In the genomic region with DNA sequence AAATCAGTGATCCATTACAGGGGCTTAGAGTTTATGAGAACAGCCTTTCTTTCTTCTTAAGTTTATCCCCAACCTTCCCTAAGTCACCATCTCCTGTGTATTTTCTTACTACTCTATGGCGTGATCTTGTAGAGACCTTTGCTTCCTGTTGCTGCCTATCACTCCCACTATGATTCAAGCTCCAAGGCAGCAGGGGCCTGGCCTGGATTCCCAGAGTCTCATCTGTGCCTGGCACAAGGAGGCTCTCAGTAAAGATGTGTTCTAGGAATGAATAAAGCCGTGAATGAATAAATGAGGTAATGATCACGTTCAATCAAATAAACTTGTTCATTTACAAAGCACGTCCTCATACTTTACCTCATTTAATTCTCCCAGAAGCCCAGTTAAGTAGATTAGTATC, we compare ENCODE assay signal across 16 cellular contexts. TPM values are rescaled to one million over a fixed set of nuclear protein-coding genes. Genes with fewer than 3 reads are reported as not detected.
DNase-seq lines count a peak whose midpoint lies in the region; ATAC-seq, FAIRE-seq and TF ChIP-seq lines count a peak whose summit lies in the region.
"Had no signal": no experiment of that assay in that cellular context is flagged by ENCODE, and none has a peak within 500 bp of the region (broad histone marks: within the 10 kb centered on the region; RNA-seq: fewer than 3 reads in every experiment).

No MANE protein-coding gene starts in this region.

- no peak for FAIRE-seq in small intestine (lab: Jason Lieb, UNC)
- FAIRE-seq: GM12891, GM19239 had no signal

- H3K4me3 ChIP-seq in small intestine (ENCODE audit: low read depth in 1 of 2, low read length in 2 of 2), result no peak overlapping the region
- H3K4me3 ChIP-seq in tibial nerve, result no peak overlapping the region
- H3K4me3 ChIP-seq: BLaER1, GM23338 had no signal

- H3K27ac Mint-ChIP-seq in brain, result peak overlapping the region in 3 of 5 experiments; percentile 8 to 69 (median 12)
- H3K27ac Mint-ChIP-seq: CD4-positive, alpha-beta memory T cell; GM23338 had no signal

- H3K4me1 Mint-ChIP-seq in brain, result peaks cover 4% of the 10 kb centered on the region
- H3K4me1 Mint-ChIP-seq: GM23338 had no signal

- no peak for ATAC-seq in HG03342 (IDR thresholded peaks at IDR 0.05; ENCODE audit: unreplicated experiment)
- no peak for ATAC-seq in GM21576 (IDR thresholded peaks at IDR 0.05; ENCODE audit: unreplicated experiment)
- ATAC-seq: GM23338 had no signal

- no peak for TF ChIP-seq CTCF in brain (conservative IDR thresholded peaks at IDR 0.05)
- TF ChIP-seq CTCF in tibial nerve (IDR thresholded peaks at IDR 0.05), result no peak

- peaks cover 0 to 23% (median 10%) of the 10 kb centered on the region in 5 experiments for H3K9me3 Mint-ChIP-seq in brain

- H3K27ac ChIP-seq in small intestine (ENCODE audit: low read depth in 1 of 2, low read length in 1 of 2) (no peak overlapping the region), tibial nerve (no peak overlapping the region)
- H3K27ac ChIP-seq: BLaER1 had no signal

- peak; percentile 71 for DNase-seq in NCI-H226
- DNase-seq in hepatic stellate cell (ENCODE audit: low spot score), result peak; percentile 9
- peak; percentile 6 for DNase-seq in small intestine
- no peak for DNase-seq in tibial nerve (ENCODE audit: low spot score in 2 of 2)
- DNase-seq: CD4-positive, alpha-beta memory T cell; HCEC 1CT; NCI-H1105; NCI-H2081; SHP77 had no signal

- TF ChIP-seq POLR2A in tibial nerve (IDR thresholded peaks at IDR 0.05), result no peak

- peaks cover 84% of the 10 kb centered on the region for H3K36me3 Mint-ChIP-seq in brain

- H3K27me3 ChIP-seq in small intestine (ENCODE audit: control insufficient read depth in 2 of 2, insufficient read depth in 2 of 2, low read length in 2 of 2) (no peaks in the 10 kb centered on the region), tibial nerve (no peaks in the 10 kb centered on the region)
- H3K27me3 ChIP-seq: BLaER1 had no signal

- H3K36me3 ChIP-seq in small intestine (ENCODE audit: control insufficient read depth in 2 of 2, insufficient read depth in 2 of 2, low read length in 2 of 2) (peaks cover 0 to 1% of the 10 kb centered on the region in 2 donors), tibial nerve (peaks cover 0 to 83% (median 0%) of the 10 kb centered on the region in 3 donors)

- WGBS in small intestine, 3 donors, result 87 to 88% (median 88%) methylated on average over 4 of the region's 4 CpGs
- 82 to 83% methylated on average over 4 of the region's 4 CpGs for WGBS in tibial nerve, 2 donors

- H3K9me3 ChIP-seq in small intestine (ENCODE audit: control insufficient read depth, low read depth) (no peaks in the 10 kb centered on the region), tibial nerve (no peaks in the 10 kb centered on the region)

- H3K4me1 ChIP-seq in small intestine (ENCODE audit: control insufficient read depth in 2 of 2, insufficient read depth in 1 of 2, low read depth in 1 of 2, low read length in 1 of 2) (no peaks in the 10 kb centered on the region), tibial nerve (no peaks in the 10 kb centered on the region)
- H3K4me1 ChIP-seq: BLaER1 had no signal

- TF ChIP-seq EP300 in tibial nerve (IDR thresholded peaks at IDR 0.05), result no peak

- H3K4me3 Mint-ChIP-seq in brain, result no peak overlapping the region
- H3K4me3 Mint-ChIP-seq: CD4-positive, alpha-beta memory T cell; GM23338 had no signal

- no peaks in the 10 kb centered on the region for H3K27me3 Mint-ChIP-seq in brain
- H3K27me3 Mint-ChIP-seq: CD4-positive, alpha-beta memory T cell had no signal

RNA-seq across cellular contexts. Expression of a gene that starts 45.4 kb away (rescaled TPM):
- polyA plus RNA-seq in brain (ENCODE audit: insufficient read depth, low read depth, low replicate concordance), result 11.2 TPM
- 1 to 10 TPM; 1.6 to 6.6 (median 4.5) TPM for polyA plus RNA-seq in small intestine
- 10 to 100 TPM; 29.5 to 47.9 (median 38.4) TPM for total RNA-seq in tibial nerve

Comparison
In these comparisons a context has a peak if more than half of its experiments do, and no peak if none do; other contexts are left out.
1. DNase-seq: peak in NCI-H226 (single experiment), hepatic stellate cell (single experiment) and small intestine (single experiment); none in tibial nerve (0 of 2).